In genomic region chr11:44207292-44207691, GRCh38 we compare ENCODE assay signal across 22 cellular contexts.
"Had no signal": no experiment of that assay in that cellular context is flagged by ENCODE, and none has a peak within 500 bp of the region (broad histone marks: within the 10 kb centered on the region; RNA-seq: fewer than 3 reads in every experiment).

No MANE protein-coding gene starts in this region.

- H3K4me3 Mint-ChIP-seq: activated CD8-positive, alpha-beta memory T cell treated with anti-CD3 and anti-CD28 coated beads, Interleukin-2, amount 10 ng/mL, durations not matched to agents 7 days and 5 days; activated CD8-positive, alpha-beta T cell treated with anti-CD3 and anti-CD28 coated beads, Interleukin-2, amount 10 ng/mL, durations not matched to agents 7 days and 5 days; natural killer cell; T-helper 17 cell had no signal

- H3K9me3 ChIP-seq: suprapubic skin, tibial artery had no signal

- H3K27ac ChIP-seq: epithelial cell of prostate, left ventricle myocardium inferior, suprapubic skin, tibial artery, WERI-Rb-1 had no signal

- H3K27me3 Mint-ChIP-seq: activated CD8-positive, alpha-beta memory T cell treated with anti-CD3 and anti-CD28 coated beads, Interleukin-2, amount 10 ng/mL, durations not matched to agents 7 days and 5 days; T-helper 17 cell had no signal

- H3K4me1 ChIP-seq: suprapubic skin, tibial artery had no signal

- H3K27ac Mint-ChIP-seq: activated CD8-positive, alpha-beta memory T cell treated with anti-CD3 and anti-CD28 coated beads, Interleukin-2, amount 10 ng/mL, durations not matched to agents 7 days and 5 days; activated CD8-positive, alpha-beta T cell treated with anti-CD3 and anti-CD28 coated beads, Interleukin-2, amount 10 ng/mL, durations not matched to agents 7 days and 5 days; activated naive CD4-positive, alpha-beta T cell treated with anti-CD3 and anti-CD28 coated beads, Interleukin-2, amount 50 U/mL, for 72 hours; activated T-helper 2 cell treated with anti-CD3 and anti-CD28 coated beads, Interferon-gamma antibody, Interleukin-2, Interleukin-4, amounts not matched to agents 10 μg/mL and 5 μg/mL and 100 μg/mL, durations not matched to agents 14 hours and 24 hours and 36 hours; natural killer cell; T-helper 17 cell had no signal

- H3K4me3 ChIP-seq: left ventricle myocardium inferior, lung, suprapubic skin, tibial artery had no signal

- DNase-seq: activated CD4-positive, CD25-positive, alpha-beta regulatory T cell treated with anti-CD3 and anti-CD28 coated beads, Interleukin-2, amount 50 U/mL, for 72 hours; activated CD8-positive, alpha-beta memory T cell treated with anti-CD3 and anti-CD28 coated beads, Interleukin-2, amount 10 ng/mL, durations not matched to agents 7 days and 5 days; activated CD8-positive, alpha-beta T cell treated with anti-CD3 and anti-CD28 coated beads, Interleukin-2, amount 10 ng/mL, durations not matched to agents 7 days and 5 days; activated T-cell treated with anti-CD3 and anti-CD28 coated beads, Interleukin-2, amount 50 U/mL, for 48 hours; anterior cingulate cortex; dermis blood vessel endothelial cell; effector CD4-positive, alpha-beta T cell; left ventricle myocardium inferior; mesendoderm; natural killer cell; stimulated activated CD4-positive, alpha-beta T cell treated with anti-CD3 and anti-CD28 coated beads, Interleukin-15, amount 100 ng/mL, for 24 hours; stimulated activated CD4-positive, alpha-beta T cell treated with anti-CD3 and anti-CD28 coated beads, Interleukin-2, amount 100 ng/mL, for 24 hours; stimulated activated naive CD4-positive, alpha-beta T cell; T-helper 17 cell; T1000; tibial artery; WERI-Rb-1 had no signal

- H3K27me3 ChIP-seq: suprapubic skin, tibial artery had no signal

- ATAC-seq: activated CD8-positive, alpha-beta memory T cell treated with anti-CD3 and anti-CD28 coated beads, Interleukin-2, amount 10 ng/mL, durations not matched to agents 7 days and 5 days; activated CD8-positive, alpha-beta T cell treated with anti-CD3 and anti-CD28 coated beads, Interleukin-2, amount 10 ng/mL, durations not matched to agents 7 days and 5 days; activated naive CD4-positive, alpha-beta T cell treated with anti-CD3 and anti-CD28 coated beads, Interleukin-2, amount 50 U/mL, for 72 hours; natural killer cell; T-helper 17 cell had no signal
